ENCODE assay signal across 29 cellular contexts in the genomic region with DNA sequence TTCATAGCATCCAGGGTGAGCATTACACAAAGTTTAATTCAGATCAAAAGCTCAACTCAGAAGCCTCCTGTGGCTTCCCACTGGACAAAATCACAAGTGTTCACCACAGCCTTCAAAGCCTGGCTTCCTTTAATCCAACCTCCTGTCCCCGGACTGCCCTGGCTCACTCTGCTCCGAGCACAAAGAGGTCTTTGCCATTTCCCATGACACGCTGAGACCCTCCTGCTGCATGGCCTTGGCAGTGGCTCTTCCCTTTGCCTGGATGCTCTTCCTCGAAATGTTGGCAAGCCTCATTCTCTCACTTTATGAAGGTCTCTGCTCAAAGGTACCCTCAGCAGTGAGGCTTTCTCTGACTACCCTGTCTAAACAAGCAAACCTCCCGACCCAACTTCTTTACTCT. TPM values are rescaled to one million over a fixed set of nuclear protein-coding genes. Genes with fewer than 3 reads are reported as not detected.
DNase-seq lines count a peak whose midpoint lies in the region; ATAC-seq, FAIRE-seq and TF ChIP-seq lines count a peak whose summit lies in the region.
"Had no signal": no experiment of that assay in that cellular context is flagged by ENCODE, and none has a peak within 500 bp of the region (broad histone marks: within the 10 kb centered on the region; RNA-seq: fewer than 3 reads in every experiment).

No MANE protein-coding gene starts in this region.

- DNase-seq in heart left ventricle, result no peak
- no peak for DNase-seq in cardiac septum (ENCODE audit: low spot score)
- no peak for DNase-seq in H1 (ENCODE audit: low read depth in 1 of 2, low spot score in 2 of 2)
- no peak for DNase-seq in mesenchymal stem cell
- no peak for DNase-seq in uterus
- no peak for DNase-seq in head of caudate nucleus
- DNase-seq in effector memory CD8-positive, alpha-beta T cell, result no peak
- DNase-seq: 8988T; activated CD4-positive, alpha-beta memory T cell treated with anti-CD3 and anti-CD28 coated beads, Interleukin-2, amount 10 ng/mL, durations not matched to agents 7 days and 5 days; activated CD4-positive, alpha-beta T cell treated with anti-CD3 and anti-CD28 coated beads for 1 hour; activated CD8-positive, alpha-beta memory T cell treated with anti-CD3 and anti-CD28 coated beads, Interleukin-2, amount 50 U/mL, for 48 hours; activated naive CD4-positive, alpha-beta T cell treated with anti-CD3 and anti-CD28 coated beads, Interleukin-2, amount 50 U/mL, for 16 hours; amniotic stem cell; CD4-positive, CD25-positive, alpha-beta regulatory T cell; DND-41; glutamatergic neuron; midbrain; naive thymus-derived CD4-positive, alpha-beta T cell; NCI-H446 treated with DMSO at 0.1 percent for 48 hours; stimulated activated CD4-positive, alpha-beta T cell treated with anti-CD3 and anti-CD28 coated beads, Interleukin-2, amount 100 ng/mL, for 48 hours; T-helper 2 cell had no signal

- H4K8ac ChIP-seq in H1 (ENCODE audit: extremely low read depth, insufficient read depth, low read length) (no peak overlapping the region), mesenchymal stem cell (ENCODE audit: low read length) (peak overlapping the region; percentile 84)

- H2BK12ac ChIP-seq in H1 (ENCODE audit: low read depth, low read length) (peak overlapping the region; percentile 82; the same call in 1 of the 2 replicates), mesenchymal stem cell (ENCODE audit: low read length in 2 of 2) (peak overlapping the region; percentile 2 to 77)

- H3K4ac ChIP-seq in H1 (replicated peaks; ENCODE audit: insufficient read length, low read depth, low read length) (no peak overlapping the region), mesenchymal stem cell (ENCODE audit: low read depth in 1 of 2, low read length in 2 of 2) (peak overlapping the region in 1 of 2 experiments; percentile 88)

- H3K23me2 ChIP-seq in H1 (ENCODE audit: low read depth, low read length), result no peaks in the 10 kb centered on the region

- H2BK120ac ChIP-seq in H1 (replicated peaks; ENCODE audit: low read depth, low read length) (no peak overlapping the region), mesenchymal stem cell (ENCODE audit: low read depth, low read length) (no peak overlapping the region)

- H4K5ac ChIP-seq in H1 (ENCODE audit: insufficient read length, low read depth, low read length), result no peak overlapping the region

- H3K9ac ChIP-seq in H1 (replicated peaks in 1 of 4; ENCODE audit: extremely low read depth in 1 of 4, low read depth in 3 of 4, low read length in 3 of 4) (no peak overlapping the region), mesenchymal stem cell (ENCODE audit: low read length) (no peak overlapping the region)

- H3K56ac ChIP-seq in H1 (replicated peaks; ENCODE audit: insufficient read length, low read depth, low read length), result no peak overlapping the region

- TF ChIP-seq CTCF in heart left ventricle (IDR thresholded peaks at IDR 0.05) (no peak), H1 (IDR thresholded peaks at IDR 0.05; ENCODE audit: control extremely low read depth in 1 of 3, insufficient read depth in 1 of 3, low read depth in 1 of 3, low read length in 3 of 3) (no peak), uterus (IDR thresholded peaks at IDR 0.05) (no peak)

- H3K36me3 ChIP-seq in heart left ventricle (no peaks in the 10 kb centered on the region), H1 (ENCODE audit: control insufficient read depth in 2 of 4, insufficient read depth in 4 of 4, low read length in 3 of 4) (no peaks in the 10 kb centered on the region), mesenchymal stem cell (ENCODE audit: control insufficient read depth in 1 of 2, insufficient read depth in 2 of 2, low read depth in 1 of 2, low read length in 2 of 2) (no peaks in the 10 kb centered on the region), uterus (no peaks in the 10 kb centered on the region)

- H3K4me3 ChIP-seq in heart left ventricle, result no peak overlapping the region
- H3K4me3 ChIP-seq in H1 (ENCODE audit: extremely low read depth in 1 of 4, insufficient read depth in 2 of 4, low read depth in 3 of 4, low read length in 4 of 4), result no peak overlapping the region
- H3K4me3 ChIP-seq in mesenchymal stem cell (ENCODE audit: insufficient read depth in 1 of 2, low read depth in 1 of 2, low read length in 2 of 2), result no peak overlapping the region
- no peak overlapping the region for H3K4me3 ChIP-seq in uterus
- H3K4me3 ChIP-seq: coronary artery had no signal

- no peaks in the 10 kb centered on the region for H3K36me3 Mint-ChIP-seq in effector memory CD8-positive, alpha-beta T cell (ENCODE audit: insufficient read depth)
- H3K36me3 Mint-ChIP-seq: CD4-positive, CD25-positive, alpha-beta regulatory T cell; naive thymus-derived CD4-positive, alpha-beta T cell; type B pancreatic cell had no signal

- no peak for TF ChIP-seq POLR2A in heart left ventricle (IDR thresholded peaks at IDR 0.05)
- no peak for TF ChIP-seq POLR2A in H1 (IDR thresholded peaks at IDR 0.05; ENCODE audit: control extremely low read depth in 1 of 2, low read depth in 2 of 2, low read length in 2 of 2)
- TF ChIP-seq POLR2A in uterus (IDR thresholded peaks at IDR 0.05), result no peak

- ATAC-seq in heart left ventricle (peak in 1 of 4 donors; percentile 15), HG02588 (IDR thresholded peaks at IDR 0.05; ENCODE audit: unreplicated experiment) (no peak)
- ATAC-seq in effector memory CD8-positive, alpha-beta T cell (replicated peaks), result no peak
- ATAC-seq: naive thymus-derived CD4-positive, alpha-beta T cell; SK-N-SH treated with all-trans-retinoic acid at 6 μM for 48 hours had no signal

- H3K4me1 ChIP-seq in heart left ventricle (peaks cover 0 to 39% (median 6%) of the 10 kb centered on the region in 12 donors), H1 (replicated peaks in 1 of 4; ENCODE audit: control insufficient read depth in 3 of 4, insufficient read depth in 4 of 4, low read length in 3 of 4) (peaks cover 0 to 14% (median 13%) of the 10 kb centered on the region in 4 experiments; a peak in 6 of 7 replicates), mesenchymal stem cell (ENCODE audit: control insufficient read depth, insufficient read depth, low read depth, low read length) (no peaks in the 10 kb centered on the region), uterus (no peaks in the 10 kb centered on the region)

- no peak overlapping the region for H4K91ac ChIP-seq in H1 (replicated peaks; ENCODE audit: insufficient read length, low read length)
- peak overlapping the region; percentile 85 for H4K91ac ChIP-seq in mesenchymal stem cell (ENCODE audit: low read length)

- H4K20me1 ChIP-seq in H1 (replicated peaks in 1 of 2; ENCODE audit: control insufficient read depth in 1 of 2, insufficient read depth in 2 of 2, low read length in 2 of 2), result no peaks in the 10 kb centered on the region

- TF ChIP-seq EP300 in H1 (IDR thresholded peaks at IDR 0.05; ENCODE audit: borderline replicate concordance in 1 of 2, low read depth in 2 of 2, low read length in 2 of 2), result no peak

- intact Hi-C loops in heart left ventricle (cut with DNase I) (loop anchor here in 4 of 10 donors (5.0 kb wide), 2 partner anchors 35 to 40 kb away; partner anchors contain the start of gene LDB2 (in 1 of the 4)), cardiac septum (cut with DNase I) (loop anchor here (5.0 kb wide), 2 partner anchors 35 kb away; no protein-coding TSS in a partner anchor), uterus (cut with DNase I; ENCODE audit: low total_unique reads) (no loop called here), head of caudate nucleus (cut with DNase I) (no loop called here)

- H3K4me3 Mint-ChIP-seq in effector memory CD8-positive, alpha-beta T cell, result no peak overlapping the region
- H3K4me3 Mint-ChIP-seq: activated CD4-positive, alpha-beta memory T cell treated with anti-CD3 and anti-CD28 coated beads, Interleukin-2, amount 10 ng/mL, durations not matched to agents 7 days and 5 days; CD4-positive, CD25-positive, alpha-beta regulatory T cell; naive thymus-derived CD4-positive, alpha-beta T cell; type B pancreatic cell had no signal

- peak overlapping the region; percentile 40; the same call in 1 of the 2 replicates for H2BK5ac ChIP-seq in H1 (ENCODE audit: low read depth, low read length)
- H2BK5ac ChIP-seq in mesenchymal stem cell (ENCODE audit: low read depth, low read length, poor library complexity, severe bottlenecking), result no peak overlapping the region

- FAIRE-seq in H1 (lab: Jason Lieb, UNC), result no peak
- FAIRE-seq: bronchial epithelial cell, endometrium, GM18507 had no signal

- POLR2A ChIA-PET in H1 (lab: Charles Lee; ENCODE audit: partially characterized antibody), result no interaction called here

- H3K79me1 ChIP-seq in H1 (ENCODE audit: low read depth, low read length), result peaks cover 7% of the 10 kb centered on the region; the same call in 1 of the 2 replicates
- no peaks in the 10 kb centered on the region for H3K79me1 ChIP-seq in mesenchymal stem cell (replicated peaks; ENCODE audit: low read length, poor library complexity, severe bottlenecking)

- WGBS in heart left ventricle, 4 donors, result 58 to 70% (median 63%) methylated on average over 5 of the region's 5 CpGs
- WGBS in H1 (ENCODE audit: extremely low coverage in 1 of 2, insufficient coverage in 1 of 2, insufficient read length in 1 of 2, insufficient replicate concordance in 2 of 2, low coverage in 1 of 2, low lambda C conversion rate in 2 of 2, missing lambda C conversion rate in 1 of 2), 2 experiments, result 86% methylated on average over 5 of the region's 5 CpGs; no CpG with 5 or more reads in 1 of the 2 experiments
- 87% methylated on average over 5 of the region's 5 CpGs for WGBS in mesenchymal stem cell

- H2AK5ac ChIP-seq in H1 (ENCODE audit: low read depth, low read length) (0 out of 2 replicates have a peak overlapping the region, but pooled peaks have one; percentile 82), mesenchymal stem cell (ENCODE audit: low read length, severe bottlenecking) (no peak overlapping the region)

- H3K27ac Mint-ChIP-seq in effector memory CD8-positive, alpha-beta T cell, result no peak overlapping the region
- H3K27ac Mint-ChIP-seq: activated CD4-positive, alpha-beta memory T cell treated with anti-CD3 and anti-CD28 coated beads, Interleukin-2, amount 10 ng/mL, durations not matched to agents 7 days and 5 days; CD4-positive, CD25-positive, alpha-beta regulatory T cell; naive thymus-derived CD4-positive, alpha-beta T cell; type B pancreatic cell had no signal

- H3K9me3 Mint-ChIP-seq in effector memory CD8-positive, alpha-beta T cell, result peaks cover 0 to 6% of the 10 kb centered on the region in 2 donors
- H3K9me3 Mint-ChIP-seq: activated CD4-positive, alpha-beta memory T cell treated with anti-CD3 and anti-CD28 coated beads, Interleukin-2, amount 10 ng/mL, durations not matched to agents 7 days and 5 days; type B pancreatic cell had no signal

- TF ChIP-seq RAD21 in H1 (IDR thresholded peaks at IDR 0.05 in 1 of 2, conservative IDR thresholded peaks at IDR 0.05 in 1 of 2; ENCODE audit: low read depth in 2 of 2, low read length in 2 of 2), result no peak

- H2AFZ ChIP-seq in H1 (ENCODE audit: low read length) (no peak overlapping the region), mesenchymal stem cell (ENCODE audit: low read depth, low read length) (no peak overlapping the region)

- CTCF ChIA-PET in H1 (lab: Charles Lee; ENCODE audit: partially characterized antibody), result interaction anchor here (1.1 to 1.7 kb wide), 4 partner anchors 10 to 467 kb away, joined by 3 to 4 read pairs (median 3); no protein-coding TSS in a partner anchor

- peak overlapping the region; percentile 13; the same call in 1 of the 2 replicates for H2BK15ac ChIP-seq in H1 (ENCODE audit: low read length)
- peak overlapping the region; percentile 36 for H2BK15ac ChIP-seq in mesenchymal stem cell (ENCODE audit: low read depth, poor library complexity, severe bottlenecking)

- H3K27ac ChIP-seq in heart left ventricle (peak overlapping the region; percentile 65 to 91 (median 76)), H1 (ENCODE audit: low read depth, low read length) (no peak overlapping the region), mesenchymal stem cell (ENCODE audit: low read length, poor library complexity, severe bottlenecking) (no peak overlapping the region), uterus (peak overlapping the region; percentile 14 to 73)
- H3K27ac ChIP-seq: RWPE1 had no signal

- no peaks in the 10 kb centered on the region for H3K9me3 ChIP-seq in heart left ventricle
- H3K9me3 ChIP-seq in H1 (ENCODE audit: insufficient read depth in 2 of 2, low read depth in 1 of 2, low read length in 1 of 2), result no peaks in the 10 kb centered on the region
- H3K9me3 ChIP-seq in mesenchymal stem cell (ENCODE audit: control insufficient read depth, low read length), result no peaks in the 10 kb centered on the region
- no peaks in the 10 kb centered on the region for H3K9me3 ChIP-seq in uterus

- H3K18ac ChIP-seq in H1 (ENCODE audit: extremely low read depth, low read length), result peak overlapping the region; percentile 81
- peak overlapping the region; percentile 5 to 72 for H3K18ac ChIP-seq in mesenchymal stem cell (ENCODE audit: low read depth in 1 of 2, low read length in 2 of 2)

- H3K4me2 ChIP-seq in H1 (ENCODE audit: insufficient read depth in 1 of 2, low read depth in 2 of 2, low read length in 2 of 2) (no peak overlapping the region), mesenchymal stem cell (ENCODE audit: low read length, poor library complexity, severe bottlenecking) (no peak overlapping the region)

- H3K14ac ChIP-seq in H1 (ENCODE audit: insufficient read length) (no peak overlapping the region), mesenchymal stem cell (ENCODE audit: low read length in 2 of 2) (no peak overlapping the region)

- peaks cover 0 to 10% of the 10 kb centered on the region in 2 donors for H3K27me3 Mint-ChIP-seq in effector memory CD8-positive, alpha-beta T cell
- H3K27me3 Mint-ChIP-seq: activated CD4-positive, alpha-beta memory T cell treated with anti-CD3 and anti-CD28 coated beads, Interleukin-2, amount 10 ng/mL, durations not matched to agents 7 days and 5 days; CD4-positive, CD25-positive, alpha-beta regulatory T cell; type B pancreatic cell had no signal

- peaks cover 4 to 82% of the 10 kb centered on the region in 2 experiments; a peak in 2 of 4 replicates for H3K79me2 ChIP-seq in H1 (ENCODE audit: control insufficient read depth in 1 of 2, insufficient read depth in 2 of 2, low read length in 2 of 2)

- H2BK20ac ChIP-seq in H1 (ENCODE audit: low read length), result no peak overlapping the region; the same call in 1 of the 2 replicates

- no peaks in the 10 kb centered on the region for H3K4me1 Mint-ChIP-seq in effector memory CD8-positive, alpha-beta T cell (ENCODE audit: low read depth in 2 of 2)
- H3K4me1 Mint-ChIP-seq: activated CD4-positive, alpha-beta memory T cell treated with anti-CD3 and anti-CD28 coated beads, Interleukin-2, amount 10 ng/mL, durations not matched to agents 7 days and 5 days; CD4-positive, CD25-positive, alpha-beta regulatory T cell; naive thymus-derived CD4-positive, alpha-beta T cell had no signal

- no peak overlapping the region for H3K23ac ChIP-seq in H1 (ENCODE audit: insufficient read length)
- no peak overlapping the region for H3K23ac ChIP-seq in mesenchymal stem cell (ENCODE audit: low read length in 2 of 2)

- H3K27me3 ChIP-seq in heart left ventricle, result no peaks in the 10 kb centered on the region
- no peaks in the 10 kb centered on the region; a peak in 1 of 7 replicates for H3K27me3 ChIP-seq in H1 (replicated peaks in 1 of 4; ENCODE audit: control insufficient read depth in 3 of 4, extremely low read depth in 1 of 4, insufficient read depth in 3 of 4, low read length in 3 of 4)
- H3K27me3 ChIP-seq in mesenchymal stem cell (ENCODE audit: control insufficient read depth in 1 of 2, insufficient read depth in 1 of 2, low read length in 2 of 2), result no peaks in the 10 kb centered on the region
- no peaks in the 10 kb centered on the region for H3K27me3 ChIP-seq in uterus

RNA-seq across cellular contexts. Expression of gene LDB2, which starts 41.0 kb away (rescaled TPM):
- total RNA-seq in heart left ventricle (10 to 100 TPM in 8 of 9 donors, 1 to 10 TPM in 1; 9.5 to 38.7 (median 26.6) TPM), cardiac septum (33.3 TPM), uterus (100 to 1,000 TPM in 2 of 4 donors, 10 to 100 TPM in 2; 48.8 to 298 (median 152) TPM)
- polyA plus RNA-seq in heart left ventricle (10 to 100 TPM; 16.2 to 23.5 TPM), H1 (2011; rRNA removed) (72.5 and 140 TPM in 2 replicates)
- 42.7 and 57.0 TPM in 2 replicates for total RNA-seq in H1 (2021; fragmentation: NEBNext Ultra II Directional; extraction: Animal tissue kit (Norgen Biotek cat#: 25700))
- 109 TPM for polyA plus RNA-seq in H1 (2011; cell fraction: cytosol; rRNA removed)
- 120 TPM for polyA plus RNA-seq in H1 (2011; cell fraction: nucleus; rRNA removed)
- polyA plus RNA-seq in H1 (2012, experiment 1 of 2), result 58.9 to 71.0 TPM (median 65.0 TPM) in 4 replicates
- polyA plus RNA-seq in H1 (2012, experiment 2 of 2), result 5.7 TPM
- 64.5 TPM for polyA plus RNA-seq in H1 (2013, experiment 1 of 2)
- 66.8 TPM for polyA plus RNA-seq in H1 (2013, experiment 2 of 2)
- polyA minus RNA-seq in H1 (2011; rRNA and poly(A)+ RNA removed), result 584 and 647 TPM in 2 replicates
- 58.2 TPM for polyA minus RNA-seq in H1 (2011; cell fraction: cytosol; rRNA and poly(A)+ RNA removed)
- polyA minus RNA-seq in H1 (2011; cell fraction: nucleus; rRNA and poly(A)+ RNA removed), result 605 TPM
- polyA plus RNA-seq in mesenchymal stem cell (2013, experiment 1 of 2), result 20.1 TPM
- polyA plus RNA-seq in mesenchymal stem cell (2013, experiment 2 of 2), result 22.8 TPM
- total RNA-seq: activated CD4-positive, alpha-beta memory T cell treated with anti-CD3 and anti-CD28 coated beads, Interleukin-2, amount 10 ng/mL, durations not matched to agents 7 days and 5 days; bronchial epithelial cell; CD4-positive, CD25-positive, alpha-beta regulatory T cell had no signal
- polyA plus RNA-seq: CD4-positive, CD25-positive, alpha-beta regulatory T cell; naive thymus-derived CD4-positive, alpha-beta T cell had no signal

Comparison
In these comparisons a context has a peak if more than half of its experiments do, and no peak if none do; other contexts are left out.
1. H3K27ac ChIP-seq: peak in heart left ventricle (12 of 12) and uterus (2 of 2); none in H1 (single experiment) and mesenchymal stem cell (single experiment).